ENCODE assay signal across 8 cellular contexts in the genomic region with DNA sequence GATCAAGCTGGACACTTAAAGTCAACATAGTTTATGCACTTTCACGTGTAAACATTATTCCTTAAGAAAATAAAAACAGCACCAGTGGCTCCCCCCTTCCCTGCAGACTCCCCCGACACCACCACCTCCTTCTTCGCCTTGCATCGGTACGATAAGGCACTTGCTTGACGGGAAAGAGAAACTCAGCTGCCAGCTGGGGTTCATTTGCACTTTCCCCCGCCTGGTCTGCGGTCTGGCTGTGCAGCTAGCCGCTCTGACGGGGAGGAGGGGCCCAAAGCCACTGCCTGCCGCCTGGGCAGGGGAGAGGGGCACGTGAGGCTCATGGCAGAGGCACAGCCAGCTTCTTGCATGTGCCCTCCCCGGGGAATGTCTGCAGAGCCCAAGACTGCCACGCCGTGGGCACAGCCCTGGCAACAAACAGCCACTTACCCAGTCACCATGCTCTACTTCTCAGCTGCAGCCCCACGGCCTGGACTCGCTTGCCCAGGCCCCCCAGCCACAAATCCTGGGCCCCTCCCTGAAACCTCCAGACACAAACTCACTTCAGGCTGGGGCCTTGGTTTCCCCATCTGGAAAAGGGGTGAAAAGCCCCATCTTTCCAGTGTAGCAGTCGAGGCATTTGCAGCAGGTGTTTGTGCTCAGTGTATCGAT.
DNase-seq lines count a peak whose midpoint lies in the region; ATAC-seq lines count a peak whose summit lies in the region.

No MANE protein-coding gene starts in this region.

- H3K4me3 Mint-ChIP-seq in dendritic cell treated with granulocyte-macrophage colony-stimulating factor and Interleukin-4, amounts not matched to agents 40 ng/mL and 50 ng/mL, for 4 days: peak overlapping the region; percentile 42
- H3K4me3 Mint-ChIP-seq in memory B cell: peak overlapping the region; percentile 53

- no peaks in the 10 kb centered on the region for H3K9me3 Mint-ChIP-seq in dendritic cell treated with granulocyte-macrophage colony-stimulating factor and Interleukin-4, amounts not matched to agents 40 ng/mL and 50 ng/mL, for 4 days
- H3K9me3 Mint-ChIP-seq in memory B cell: no peaks in the 10 kb centered on the region

- peak overlapping the region; percentile 72 for H3K27ac Mint-ChIP-seq in dendritic cell treated with granulocyte-macrophage colony-stimulating factor and Interleukin-4, amounts not matched to agents 40 ng/mL and 50 ng/mL, for 4 days
- H3K27ac Mint-ChIP-seq in memory B cell: peak overlapping the region; percentile 39

- H3K36me3 Mint-ChIP-seq in dendritic cell treated with granulocyte-macrophage colony-stimulating factor and Interleukin-4, amounts not matched to agents 40 ng/mL and 50 ng/mL, for 4 days (ENCODE audit: low read depth): no peaks in the 10 kb centered on the region
- H3K36me3 Mint-ChIP-seq in memory B cell: no peaks in the 10 kb centered on the region

- peaks cover 27% of the 10 kb centered on the region for H3K4me1 Mint-ChIP-seq in dendritic cell treated with granulocyte-macrophage colony-stimulating factor and Interleukin-4, amounts not matched to agents 40 ng/mL and 50 ng/mL, for 4 days (ENCODE audit: low read depth)
- H3K4me1 Mint-ChIP-seq in memory B cell: peaks cover 33% of the 10 kb centered on the region

- intact Hi-C loops in dendritic cell treated with granulocyte-macrophage colony-stimulating factor and Interleukin-4, amounts not matched to agents 40 ng/mL and 50 ng/mL, for 4 days (cut with micrococcal nuclease): loop anchor here (5.0 kb wide), 1 partner anchor 40 kb away; a partner anchor contains a TSS

- H3K27me3 Mint-ChIP-seq in dendritic cell treated with granulocyte-macrophage colony-stimulating factor and Interleukin-4, amounts not matched to agents 40 ng/mL and 50 ng/mL, for 4 days: peaks cover 35% of the 10 kb centered on the region
- no peaks in the 10 kb centered on the region for H3K27me3 Mint-ChIP-seq in memory B cell

- peak; percentile 74 for ATAC-seq in HG02852 (IDR thresholded peaks at IDR 0.05; ENCODE audit: unreplicated experiment)
- peak; percentile 97 for ATAC-seq in memory B cell (ENCODE audit: low read depth)

- DNase-seq in NCI-H187 (lab: John Stamatoyannopoulos, UW) (peak; percentile 22 to 73), NCI-H187 treated with DMSO at 0.1 percent for 48 hours (lab: John Stamatoyannopoulos, UW) (no peak), NCI-H2171 (lab: John Stamatoyannopoulos, UW) (peak; percentile 86), memory B cell (ENCODE audit: low spot score in 2 of 2) (peak; percentile 77 to 89)
- peak; percentile 76 for DNase-seq in activated CD4-positive, alpha-beta T cell treated with anti-CD3 and anti-CD28 coated beads for 48 hours
- peak; percentile 62 to 63 for DNase-seq in stimulated activated CD8-positive, alpha-beta memory T cell treated with anti-CD3 and anti-CD28 coated beads, Interleukin-15, amount 100 ng/mL, for 48 hours (ENCODE audit: low read depth in 2 of 2)
